11 cellular contexts compared by ENCODE assay signal in genomic region chr1:89356658-89357400, GRCh38. TPM values are rescaled to one million over a fixed set of nuclear protein-coding genes. Genes with fewer than 3 reads are reported as not detected.
A peak's percentile ranks its signal among the peaks of the same experiment; 100 is the strongest.
DNase-seq lines count a peak whose midpoint lies in the region; ATAC-seq and TF ChIP-seq lines count a peak whose summit lies in the region.
"Had no signal": no experiment of that assay in that cellular context is flagged by ENCODE, and none has a peak within 500 bp of the region (broad histone marks: within the 10 kb centered on the region; RNA-seq: fewer than 3 reads in every experiment).

No MANE protein-coding gene starts in this region.

- no peaks in the 10 kb centered on the region for H3K36me3 ChIP-seq in tibial artery
- H3K36me3 ChIP-seq: upper lobe of left lung had no signal

- H3K9me3 Mint-ChIP-seq in activated naive CD4-positive, alpha-beta T cell treated with anti-CD3 and anti-CD28 coated beads, Interleukin-2, amount 10 ng/mL, durations not matched to agents 7 days and 5 days: peaks cover 2% of the 10 kb centered on the region

- peaks cover 45% of the 10 kb centered on the region for H3K4me1 Mint-ChIP-seq in activated naive CD4-positive, alpha-beta T cell treated with anti-CD3 and anti-CD28 coated beads, Interleukin-2, amount 10 ng/mL, durations not matched to agents 7 days and 5 days

- H3K4me3 ChIP-seq in choroid plexus epithelial cell (ENCODE audit: low read depth, low read length): no peak overlapping the region
- H3K4me3 ChIP-seq in tibial artery: no peak overlapping the region
- H3K4me3 ChIP-seq: upper lobe of left lung had no signal

- intact Hi-C loops in tibial artery (cut with DNase I; ENCODE audit: low total_unique reads): loop anchor here (10.0 kb wide), 1 partner anchor 352 kb away; no protein-coding TSS in a partner anchor

- H3K4me1 ChIP-seq in tibial artery: peaks cover 0 to 6% (median 0%) of the 10 kb centered on the region in 4 donors

- in situ Hi-C loops in G401 (cut with HindIII; ENCODE audit: low sequenced_read_pairs): no loop called here

- H3K27me3 ChIP-seq in tibial artery: no peaks in the 10 kb centered on the region
- H3K27me3 ChIP-seq: upper lobe of left lung had no signal

- TF ChIP-seq CTCF in choroid plexus epithelial cell (conservative IDR thresholded peaks at IDR 0.05; ENCODE audit: low read depth, low read length) (no peak), tibial artery (IDR thresholded peaks at IDR 0.05) (no peak)

- peaks cover 22% of the 10 kb centered on the region for H3K36me3 Mint-ChIP-seq in activated naive CD4-positive, alpha-beta T cell treated with anti-CD3 and anti-CD28 coated beads, Interleukin-2, amount 10 ng/mL, durations not matched to agents 7 days and 5 days

- no peaks in the 10 kb centered on the region for H3K27me3 Mint-ChIP-seq in activated naive CD4-positive, alpha-beta T cell treated with anti-CD3 and anti-CD28 coated beads, Interleukin-2, amount 10 ng/mL, durations not matched to agents 7 days and 5 days

- no peaks in the 10 kb centered on the region for H3K9me3 ChIP-seq in tibial artery
- H3K9me3 ChIP-seq: upper lobe of left lung had no signal

- peak overlapping the region; percentile 53 for H3K27ac Mint-ChIP-seq in activated naive CD4-positive, alpha-beta T cell treated with anti-CD3 and anti-CD28 coated beads, Interleukin-2, amount 10 ng/mL, durations not matched to agents 7 days and 5 days
- H3K27ac Mint-ChIP-seq: progenitor cell of endocrine pancreas had no signal

- no peak overlapping the region for H3K27ac ChIP-seq in tibial artery
- H3K27ac ChIP-seq: upper lobe of left lung had no signal

- H3K4me3 Mint-ChIP-seq in activated naive CD4-positive, alpha-beta T cell treated with anti-CD3 and anti-CD28 coated beads, Interleukin-2, amount 10 ng/mL, durations not matched to agents 7 days and 5 days: no peak overlapping the region

- CTCF ChIA-PET in activated naive CD4-positive, alpha-beta T cell treated with anti-CD3 and anti-CD28 coated beads, Interleukin-2, amount 10 ng/mL, durations not matched to agents 7 days and 5 days (lab: Charles Lee): interaction anchor here (0.9 to 4.8 kb wide), 12 partner anchors 10 to 383 kb away, joined by 3 to 122 read pairs (median 6); partner anchors contain the start of genes GBP4 and GBP5

- no peak for DNase-seq in activated naive CD4-positive, alpha-beta T cell treated with anti-CD3 and anti-CD28 coated beads, Interleukin-2, amount 10 ng/mL, durations not matched to agents 7 days and 5 days
- no peak for DNase-seq in activated naive CD4-positive, alpha-beta T cell (lab: John Stamatoyannopoulos, UW)
- DNase-seq in NCI-H69 (lab: John Stamatoyannopoulos, UW) (peak; percentile 83), choroid plexus epithelial cell (ENCODE audit: low read depth) (peak; percentile 41), G401 (ENCODE audit: low spot score) (no peak), tibial artery (no peak), NAMALWA (ENCODE audit: low spot score) (no peak)
- no peak for DNase-seq in stimulated activated naive CD8-positive, alpha-beta T cell treated with anti-CD3 and anti-CD28 coated beads, Interleukin-15, Interleukin-2, amounts not matched to agents 100 U/mL and 50 U/mL, for 24 hours
- DNase-seq: NCI-H526, upper lobe of left lung had no signal

- ATAC-seq in stimulated activated naive CD8-positive, alpha-beta T cell treated with anti-CD3 and anti-CD28 coated beads, Interleukin-15, Interleukin-2, amounts not matched to agents 100 U/mL and 50 U/mL, for 24 hours: peak; percentile 30

RNA-seq across cellular contexts. Expression of gene GBP6, which starts 7.0 kb away (rescaled TPM):
- not detected in 2 replicates for total RNA-seq in G401 (2014; rRNA removed; shearing (Covaris generic))
- total RNA-seq: progenitor cell of endocrine pancreas had no signal

Comparison
In these comparisons a context has a peak if more than half of its experiments do, and no peak if none do; other contexts are left out.
1. DNase-seq: peak in NCI-H69 (single experiment) and choroid plexus epithelial cell (single experiment); none in activated naive CD4-positive, alpha-beta T cell treated with anti-CD3 and anti-CD28 coated beads, Interleukin-2, amount 10 ng/mL, durations not matched to agents 7 days and 5 days (single experiment), activated naive CD4-positive, alpha-beta T cell (0 of 4), stimulated activated naive CD8-positive, alpha-beta T cell treated with anti-CD3 and anti-CD28 coated beads, Interleukin-15, Interleukin-2, amounts not matched to agents 100 U/mL and 50 U/mL, for 24 hours (single experiment), G401 (single experiment), tibial artery (0 of 2) and NAMALWA (single experiment).